In the genomic region with DNA sequence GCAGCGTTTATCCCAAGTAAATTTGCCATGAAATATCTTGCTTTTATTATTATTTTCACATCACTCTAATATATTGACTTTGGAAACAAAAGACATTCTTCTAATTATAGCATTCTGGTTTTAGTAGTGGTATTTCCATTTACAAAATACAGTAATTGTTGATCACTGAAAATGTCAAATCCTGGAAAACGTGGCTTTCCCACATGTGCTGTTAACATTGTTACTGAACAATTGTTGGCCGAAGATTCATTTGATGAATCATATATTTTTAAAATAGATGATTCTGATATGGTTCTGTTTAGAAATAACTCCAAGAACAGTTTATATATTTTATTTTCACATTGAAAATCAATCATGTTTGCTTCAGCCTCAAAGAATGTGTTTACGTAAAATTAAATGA, we compare ENCODE assay signal across 17 cellular contexts. TPM values are rescaled to one million over a fixed set of nuclear protein-coding genes. Genes with fewer than 3 reads are reported as not detected.
"Had no signal": no experiment of that assay in that cellular context is flagged by ENCODE, and none has a peak within 500 bp of the region (broad histone marks: within the 10 kb centered on the region; RNA-seq: fewer than 3 reads in every experiment).

No MANE protein-coding gene starts in this region.

- H3K9me3 ChIP-seq: mucosa of descending colon, neutrophil, right atrium auricular region, sigmoid colon had no signal

- H3K36me3 ChIP-seq: heart left ventricle, right atrium auricular region, sigmoid colon had no signal

- H3K36me3 Mint-ChIP-seq: type B pancreatic cell had no signal

- H3K27ac Mint-ChIP-seq: dendritic cell treated with granulocyte-macrophage colony-stimulating factor and Interleukin-4, amounts not matched to agents 40 ng/mL and 50 ng/mL, for 4 days; type B pancreatic cell had no signal

- H3K4me3 Mint-ChIP-seq: dendritic cell treated with granulocyte-macrophage colony-stimulating factor and Interleukin-4, amounts not matched to agents 40 ng/mL and 50 ng/mL, for 4 days; naive thymus-derived CD8-positive, alpha-beta T cell; type B pancreatic cell had no signal

- ATAC-seq: left colon had no signal

- H3K9me3 Mint-ChIP-seq: dendritic cell treated with granulocyte-macrophage colony-stimulating factor and Interleukin-4, amounts not matched to agents 40 ng/mL and 50 ng/mL, for 4 days had no signal

- DNase-seq: hippocampal formation; naive thymus-derived CD8-positive, alpha-beta T cell; posterior cingulate gyrus; sigmoid colon; stimulated activated CD4-positive, alpha-beta T cell treated with anti-CD3 and anti-CD28 coated beads, Interleukin-2, amount 100 ng/mL, for 24 hours; stimulated activated CD4-positive, alpha-beta T cell treated with anti-CD3 and anti-CD28 coated beads, Interleukin-4, amount 100 ng/mL, for 4 hours; stimulated activated naive CD4-positive, alpha-beta T cell treated with Interleukin-2 at 50 U/mL for 16 hours had no signal

- H3K4me3 ChIP-seq: heart left ventricle, mucosa of descending colon, right atrium auricular region, sigmoid colon, skin epidermis had no signal

- H3K27ac ChIP-seq: neutrophil, right atrium auricular region, sigmoid colon had no signal

- H3K27me3 Mint-ChIP-seq: dendritic cell treated with granulocyte-macrophage colony-stimulating factor and Interleukin-4, amounts not matched to agents 40 ng/mL and 50 ng/mL, for 4 days; naive thymus-derived CD8-positive, alpha-beta T cell; type B pancreatic cell had no signal

- H3K4me1 ChIP-seq: heart left ventricle, right atrium auricular region, sigmoid colon had no signal

- H3K27me3 ChIP-seq: heart left ventricle, neutrophil, right atrium auricular region, sigmoid colon had no signal

RNA-seq across cellular contexts. Expression of gene SP140, which starts 32.9 kb away (rescaled TPM):
- total RNA-seq: glomerular endothelial cell, lung microvascular endothelial cell had no signal
